Comparison of ENCODE assay signal across 18 cellular contexts in the genomic region with DNA sequence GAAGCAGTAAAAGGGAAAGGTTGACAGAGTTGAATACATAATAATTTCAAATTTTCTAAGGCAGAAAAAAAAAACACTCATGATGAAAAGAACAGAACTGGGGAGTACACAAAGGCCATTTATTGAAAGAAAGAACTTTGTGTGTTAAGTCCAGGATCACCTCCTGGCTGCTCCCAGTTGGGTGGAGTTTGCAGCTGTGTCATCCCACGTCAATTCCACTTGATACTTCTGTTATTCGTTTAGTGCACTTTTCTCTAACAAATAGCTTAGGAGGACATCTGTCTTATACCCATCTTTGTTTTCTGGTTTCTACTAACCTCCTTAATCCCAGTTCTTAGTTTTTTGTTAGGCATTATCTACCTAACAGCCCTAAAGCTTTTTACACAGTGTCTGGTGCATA. TPM values are rescaled to one million over a fixed set of nuclear protein-coding genes. Genes with fewer than 3 reads are reported as not detected.
DNase-seq lines count a peak whose midpoint lies in the region; ATAC-seq and TF ChIP-seq lines count a peak whose summit lies in the region.
"Had no signal": no experiment of that assay in that cellular context is flagged by ENCODE, and none has a peak within 500 bp of the region (broad histone marks: within the 10 kb centered on the region; RNA-seq: fewer than 3 reads in every experiment).

No MANE protein-coding gene starts in this region.

- H4K20me1 ChIP-seq in Karpas-422 (ENCODE audit: insufficient read depth, low read depth, low read length) = no peaks in the 10 kb centered on the region

- 69 to 74% methylated on average over 2 of the region's 2 CpGs for WGBS in sigmoid colon, 2 donors

- H3K4me2 ChIP-seq in Karpas-422 (ENCODE audit: low read depth, low read length, poor library complexity, severe bottlenecking) = no peak overlapping the region
- H3K4me2 ChIP-seq: KMS-11 had no signal

- peaks cover 25% of the 10 kb centered on the region; the same call in 1 of the 2 replicates for H3K36me3 ChIP-seq in Karpas-422 (ENCODE audit: insufficient read depth, low read length)
- H3K36me3 ChIP-seq in sigmoid colon = peaks cover 0 to 18% (median 1%) of the 10 kb centered on the region in 4 donors

- TF ChIP-seq EP300 in sigmoid colon (IDR thresholded peaks at IDR 0.05) = no peak

- H3K79me2 ChIP-seq in Karpas-422 (ENCODE audit: low read length) = no peaks in the 10 kb centered on the region

- H3K9me2 ChIP-seq in Karpas-422 (replicated peaks; ENCODE audit: insufficient read depth, low read length) = no peaks in the 10 kb centered on the region

- H3K9me3 ChIP-seq in Karpas-422 (ENCODE audit: low read length) (no peaks in the 10 kb centered on the region), sigmoid colon (no peaks in the 10 kb centered on the region)
- H3K9me3 ChIP-seq: neutrophil, thyroid gland had no signal

- no peaks in the 10 kb centered on the region for H3K27me3 ChIP-seq in Karpas-422 (ENCODE audit: low read length)
- H3K27me3 ChIP-seq in dorsolateral prefrontal cortex = no peaks in the 10 kb centered on the region
- no peaks in the 10 kb centered on the region for H3K27me3 ChIP-seq in sigmoid colon
- H3K27me3 ChIP-seq: neutrophil, thyroid gland had no signal

- intact Hi-C loops in dorsolateral prefrontal cortex (cut with DNase I) (loop anchor here (1.0 to 10.0 kb wide), 4 partner anchors 46 to 197 kb away; a partner anchor contains a TSS), sigmoid colon (cut with DNase I) (loop anchor here (1.0 to 5.0 kb wide), 3 partner anchors 45 to 194 kb away; a partner anchor contains a TSS)

- DNase-seq in Karpas-422 = no peak
- no peak for DNase-seq in dorsolateral prefrontal cortex
- peak; percentile 67 for DNase-seq in medulla oblongata (ENCODE audit: extremely low spot score)
- no peak for DNase-seq in sigmoid colon
- DNase-seq in cortex of kidney (lab: John Stamatoyannopoulos, UW) = no peak
- DNase-seq: activated CD4-positive, alpha-beta T cell treated with anti-CD3 and anti-CD28 coated beads for 48 hours; activated effector memory CD4-positive, alpha-beta T cell treated with Interleukin-2 at 50 U/mL for 16 hours; CD8-positive, alpha-beta T cell; DND-41; mammary epithelial cell; RPMI8226; stimulated activated naive B cell treated with anti-CD40 and anti-IgM and Interleukin-4, amounts not matched to agents 10 μg/mL and 1 μg/mL and 100 μg/mL, for 72 hours; thyroid gland had no signal

- no peak overlapping the region for H3K9ac ChIP-seq in Karpas-422 (ENCODE audit: low read length)
- H3K9ac ChIP-seq: KMS-11 had no signal

- H3K27ac ChIP-seq in Karpas-422 (ENCODE audit: low read length) = peak overlapping the region; percentile 62
- H3K27ac ChIP-seq in dorsolateral prefrontal cortex = peak overlapping the region in 54 of 59 donors; percentile 4 to 86 (median 64)
- peak overlapping the region; percentile 43 to 80 (median 61) for H3K27ac ChIP-seq in sigmoid colon
- H3K27ac ChIP-seq: KMS-11, neutrophil, thyroid gland had no signal

- H3K4me1 ChIP-seq in Karpas-422 (ENCODE audit: low read length) (peaks cover 12% of the 10 kb centered on the region), sigmoid colon (peaks cover 0 to 27% (median 23%) of the 10 kb centered on the region in 4 donors)
- H3K4me1 ChIP-seq: thyroid gland had no signal

- no peak for TF ChIP-seq CTCF in dorsolateral prefrontal cortex (IDR thresholded peaks at IDR 0.05 in 54 of 56, conservative IDR thresholded peaks at IDR 0.05 in 2 of 56; ENCODE audit: low read depth in 1 of 56, partially characterized antibody in 56 of 56)
- no peak for TF ChIP-seq CTCF in sigmoid colon (IDR thresholded peaks at IDR 0.05)

- no peak for ATAC-seq in GM18907 (IDR thresholded peaks at IDR 0.05; ENCODE audit: unreplicated experiment)
- ATAC-seq in GM19035 (IDR thresholded peaks at IDR 0.05; ENCODE audit: unreplicated experiment) = no peak
- ATAC-seq in HG03354 (IDR thresholded peaks at IDR 0.05; ENCODE audit: poor library complexity, severe bottlenecking, unreplicated experiment) = no peak
- ATAC-seq: CD8-positive, alpha-beta T cell; stimulated activated naive B cell treated with anti-CD40 and anti-IgM and Interleukin-4, amounts not matched to agents 10 μg/mL and 1 μg/mL and 100 μg/mL, for 72 hours had no signal

- no peak for TF ChIP-seq POLR2A in sigmoid colon (IDR thresholded peaks at IDR 0.05)

- H2AFZ ChIP-seq in Karpas-422 (ENCODE audit: low read length) = no peak overlapping the region

- H3K4me3 ChIP-seq in Karpas-422 (ENCODE audit: low read length) (no peak overlapping the region), dorsolateral prefrontal cortex (peak overlapping the region in 9 of 59 donors; percentile 2 to 43 (median 19)), sigmoid colon (no peak overlapping the region)
- H3K4me3 ChIP-seq: thyroid gland had no signal

RNA-seq across cellular contexts. Expression of a gene that starts 44.7 kb away (rescaled TPM):
- total RNA-seq in Karpas-422 (2014; rRNA removed; shearing (Covaris generic); ENCODE audit: low replicate concordance) = 11.6 and 22.4 TPM in 2 replicates
- total RNA-seq in dorsolateral prefrontal cortex (under 1 TPM in 15 of 120 experiments, not detected in 105; 0.19 to 0.95 (median 0.43) TPM), sigmoid colon (1 to 10 TPM in 1 of 4 donors, under 1 TPM in 1, not detected in 2; 0.16 to 1.4 TPM)
- 1 to 10 TPM in 2 of 3 donors, under 1 TPM in 1; 0.60 to 4.8 (median 2.3) TPM for polyA plus RNA-seq in sigmoid colon
